Comparison of ENCODE assay signal across 9 cellular contexts in the genomic region with DNA sequence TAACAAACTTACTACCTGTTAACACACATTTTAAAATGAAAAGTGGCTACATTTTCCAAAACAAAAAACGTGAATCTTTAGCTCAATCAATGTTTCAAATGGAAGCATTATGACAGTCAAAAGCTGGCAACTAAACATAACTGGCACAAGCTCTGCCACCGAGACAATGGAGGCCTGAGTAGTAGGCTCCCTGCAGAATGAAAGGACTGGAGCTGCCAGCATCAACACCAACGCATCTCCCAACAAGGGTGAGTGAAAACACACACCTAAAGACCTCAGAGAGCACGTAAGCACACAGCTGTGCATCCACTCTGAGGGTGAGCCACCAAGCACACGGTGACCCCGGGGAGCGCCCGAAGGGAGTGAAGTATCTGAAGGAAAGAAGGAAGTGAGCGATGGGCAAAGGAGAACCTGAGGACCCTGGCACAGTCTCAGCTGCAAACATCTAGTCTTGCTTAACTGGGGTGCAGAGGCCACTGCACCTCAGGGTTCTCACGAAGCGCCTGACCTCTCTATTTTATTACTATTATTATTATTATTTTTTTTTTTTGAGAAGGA. TPM values are rescaled to one million over a fixed set of nuclear protein-coding genes. Genes with fewer than 3 reads are reported as not detected.
DNase-seq lines count a peak whose midpoint lies in the region; ATAC-seq and TF ChIP-seq lines count a peak whose summit lies in the region.
"Had no signal": no experiment of that assay in that cellular context is flagged by ENCODE, and none has a peak within 500 bp of the region (broad histone marks: within the 10 kb centered on the region; RNA-seq: fewer than 3 reads in every experiment).

No MANE protein-coding gene starts in this region.

- POLR2A ChIA-PET in naive thymus-derived CD4-positive, alpha-beta T cell (lab: Charles Lee): interaction anchor here (0.7 to 2.4 kb wide), 4 partner anchors 63 to 291 kb away, joined by 3 to 9 read pairs (median 5); a partner anchor contains a TSS

- peaks cover 17 to 19% of the 10 kb centered on the region in 2 donors for H3K4me1 ChIP-seq in naive thymus-derived CD4-positive, alpha-beta T cell (ENCODE audit: control insufficient read depth in 2 of 2, insufficient read depth in 2 of 2, low read length in 2 of 2)
- H3K4me1 ChIP-seq in sigmoid colon: peaks cover 0 to 34% (median 30%) of the 10 kb centered on the region in 4 donors

- BruUV-seq in Calu3 (replicated peaks; lab: Mats Ljungman, UMichigan): no TSS peak

- no peak overlapping the region for H3K4me3 ChIP-seq in naive thymus-derived CD4-positive, alpha-beta T cell (ENCODE audit: low read length)
- no peak overlapping the region for H3K4me3 ChIP-seq in sigmoid colon

- CTCF ChIA-PET in Calu3 (lab: Charles Lee): interaction anchor here (0.6 to 2.4 kb wide), 2 partner anchors 81 to 571 kb away, joined by 4 to 17 read pairs; no protein-coding TSS in a partner anchor
- CTCF ChIA-PET in naive thymus-derived CD4-positive, alpha-beta T cell (lab: Charles Lee): interaction anchor here (0.6 to 1.0 kb wide), 3 partner anchors 8 to 176 kb away, joined by 4 to 5 read pairs (median 4); no protein-coding TSS in a partner anchor

- H3K27me3 ChIP-seq in naive thymus-derived CD4-positive, alpha-beta T cell (ENCODE audit: control insufficient read depth in 2 of 2, insufficient read depth in 2 of 2, low read length in 2 of 2): no peaks in the 10 kb centered on the region
- no peaks in the 10 kb centered on the region for H3K27me3 ChIP-seq in sigmoid colon
- H3K27me3 ChIP-seq: ovary had no signal

- no peak for ATAC-seq in activated naive CD4-positive, alpha-beta T cell treated with anti-CD3 and anti-CD28 coated beads, Interleukin-2, amount 50 U/mL, for 72 hours
- ATAC-seq in naive thymus-derived CD4-positive, alpha-beta T cell: no peak
- no peak for ATAC-seq in GM21529 (IDR thresholded peaks at IDR 0.05; ENCODE audit: unreplicated experiment)

- H3K36me3 ChIP-seq in naive thymus-derived CD4-positive, alpha-beta T cell (ENCODE audit: control insufficient read depth in 2 of 3, insufficient read depth in 3 of 3, low read length in 3 of 3): peaks cover 0 to 30% (median 0%) of the 10 kb centered on the region in 3 experiments
- H3K36me3 ChIP-seq in sigmoid colon: peaks cover 2 to 25% (median 8%) of the 10 kb centered on the region in 4 donors
- H3K36me3 ChIP-seq: ovary had no signal

- peak overlapping the region; percentile 86 for H3K27ac Mint-ChIP-seq in Calu3 (ENCODE audit: unreplicated experiment)
- peak overlapping the region; percentile 44 to 98 for H3K27ac Mint-ChIP-seq in activated naive CD4-positive, alpha-beta T cell treated with anti-CD3 and anti-CD28 coated beads, Interleukin-2, amount 50 U/mL, for 72 hours
- peak overlapping the region in 4 of 9 donors; percentile 77 to 96 (median 94) for H3K27ac Mint-ChIP-seq in naive thymus-derived CD4-positive, alpha-beta T cell

- H3K4me1 Mint-ChIP-seq in Calu3 (ENCODE audit: low read depth, unreplicated experiment): peaks cover 24% of the 10 kb centered on the region
- H3K4me1 Mint-ChIP-seq in naive thymus-derived CD4-positive, alpha-beta T cell: peaks cover 17 to 32% (median 20%) of the 10 kb centered on the region in 7 donors

- peak overlapping the region; percentile 84 for H3K4me3 Mint-ChIP-seq in Calu3 (ENCODE audit: low read depth, unreplicated experiment)
- peak overlapping the region in 9 of 10 donors; percentile 23 to 96 (median 62) for H3K4me3 Mint-ChIP-seq in naive thymus-derived CD4-positive, alpha-beta T cell

- no peak for TF ChIP-seq EP300 in sigmoid colon (IDR thresholded peaks at IDR 0.05)

- TF ChIP-seq POLR2A in sigmoid colon (IDR thresholded peaks at IDR 0.05): no peak

- WGBS in sigmoid colon, 2 donors: 86 to 89% methylated on average over 11 of the region's 11 CpGs

- in situ Hi-C loops in G401 (cut with HindIII; ENCODE audit: low sequenced_read_pairs): no loop called here

- peak overlapping the region; percentile 95 for H3K27ac ChIP-seq in 22Rv1
- H3K27ac ChIP-seq in naive thymus-derived CD4-positive, alpha-beta T cell (ENCODE audit: low read depth, low read length): no peak overlapping the region
- peak overlapping the region in 2 of 4 donors; percentile 97 to 99 for H3K27ac ChIP-seq in sigmoid colon

- no peaks in the 10 kb centered on the region for H3K9me3 Mint-ChIP-seq in Calu3 (ENCODE audit: low read depth, unreplicated experiment)
- no peaks in the 10 kb centered on the region for H3K9me3 Mint-ChIP-seq in activated naive CD4-positive, alpha-beta T cell treated with anti-CD3 and anti-CD28 coated beads, Interleukin-2, amount 50 U/mL, for 72 hours
- no peaks in the 10 kb centered on the region for H3K9me3 Mint-ChIP-seq in naive thymus-derived CD4-positive, alpha-beta T cell

- intact Hi-C loops in Calu3 (cut with micrococcal nuclease; ENCODE audit: unreplicated experiment) (loop anchor here (10.0 kb wide), 1 partner anchor 184 kb away; no protein-coding TSS in a partner anchor), sigmoid colon (cut with DNase I) (loop anchor here (5.0 kb wide), 1 partner anchor 196 kb away; no protein-coding TSS in a partner anchor)
- intact Hi-C loops in naive thymus-derived CD4-positive, alpha-beta T cell (cut with micrococcal nuclease): loop anchor here (5.0 kb wide), 8 partner anchors 66 to 801 kb away; a partner anchor contains a TSS

- no peaks in the 10 kb centered on the region for H3K27me3 Mint-ChIP-seq in Calu3 (ENCODE audit: unreplicated experiment)
- no peaks in the 10 kb centered on the region for H3K27me3 Mint-ChIP-seq in naive thymus-derived CD4-positive, alpha-beta T cell

- H3K9me3 ChIP-seq in naive thymus-derived CD4-positive, alpha-beta T cell (ENCODE audit: control insufficient read depth in 2 of 3, low read length in 3 of 3): no peaks in the 10 kb centered on the region
- H3K9me3 ChIP-seq in sigmoid colon: no peaks in the 10 kb centered on the region
- H3K9me3 ChIP-seq: ovary had no signal

- H3K36me3 Mint-ChIP-seq in Calu3 (ENCODE audit: insufficient read depth, unreplicated experiment): peaks cover 87% of the 10 kb centered on the region
- H3K36me3 Mint-ChIP-seq in activated naive CD4-positive, alpha-beta T cell treated with anti-CD3 and anti-CD28 coated beads, Interleukin-2, amount 50 U/mL, for 72 hours: peaks cover 13 to 31% of the 10 kb centered on the region in 2 donors
- H3K36me3 Mint-ChIP-seq in naive thymus-derived CD4-positive, alpha-beta T cell: peaks cover 0 to 12% (median 3%) of the 10 kb centered on the region in 5 donors

- TF ChIP-seq CTCF in 22Rv1 (IDR thresholded peaks at IDR 0.05) (no peak), Calu3 (IDR thresholded peaks at IDR 0.05; ENCODE audit: unreplicated experiment) (no peak), sigmoid colon (IDR thresholded peaks at IDR 0.05) (no peak)

- DNase-seq in Calu3 (no peak), G401 (ENCODE audit: low spot score) (no peak), sigmoid colon (no peak), 8988T (no peak)
- no peak for DNase-seq in activated naive CD4-positive, alpha-beta T cell treated with anti-CD3 and anti-CD28 coated beads, Interleukin-2, amount 50 U/mL, for 72 hours (ENCODE audit: low spot score in 2 of 2)
- DNase-seq in naive thymus-derived CD4-positive, alpha-beta T cell: no peak

RNA-seq across cellular contexts. Expression of a gene that starts 1.6 kb away (rescaled TPM):
- total RNA-seq in Calu3 (2022) (222 and 227 TPM in 2 replicates), sigmoid colon (100 to 1,000 TPM; 100 to 130 (median 119) TPM)
- 10 to 100 TPM; 92.6 to 93.6 TPM for total RNA-seq in activated naive CD4-positive, alpha-beta T cell treated with anti-CD3 and anti-CD28 coated beads, Interleukin-2, amount 50 U/mL, for 72 hours
- total RNA-seq in naive thymus-derived CD4-positive, alpha-beta T cell: 100 to 1,000 TPM in 1 of 5 experiments, 10 to 100 TPM in 4; 51.3 to 117 (median 55.0) TPM
- 10 to 100 TPM; 73.7 to 99.9 TPM for polyA plus RNA-seq in naive thymus-derived CD4-positive, alpha-beta T cell
- 209 and 255 TPM in 2 replicates for total RNA-seq in G401 (2014; rRNA removed; shearing (Covaris generic))
- polyA plus RNA-seq in sigmoid colon: 100 to 1,000 TPM in 1 of 3 donors, 10 to 100 TPM in 2; 61.3 to 102 (median 77.7) TPM
